20 cellular contexts compared by ENCODE assay signal in the genomic region with DNA sequence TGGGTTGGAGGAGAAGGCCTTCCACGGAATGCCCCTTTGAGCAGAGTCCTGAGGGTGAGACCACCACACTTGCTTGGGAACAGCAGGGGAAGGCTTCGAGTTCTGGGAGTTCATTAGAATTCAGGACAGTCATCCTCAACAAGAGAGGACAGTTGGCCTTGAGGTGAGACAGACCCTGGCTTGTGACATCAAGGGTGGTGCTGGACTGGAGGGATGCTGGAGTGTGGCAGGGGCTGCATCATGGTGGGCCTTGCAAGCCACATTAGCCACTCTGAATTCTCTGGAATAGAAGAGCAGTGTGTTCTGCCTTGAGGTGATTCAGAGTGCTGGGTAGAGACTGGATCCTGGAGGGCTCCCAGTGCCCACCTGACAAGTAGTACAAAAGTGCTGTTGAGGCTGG.
"Had no signal": no experiment of that assay in that cellular context is flagged by ENCODE, and none has a peak within 500 bp of the region (broad histone marks: within the 10 kb centered on the region; RNA-seq: fewer than 3 reads in every experiment).

No MANE protein-coding gene starts in this region.

- H3K36me3 Mint-ChIP-seq: activated CD4-positive, alpha-beta memory T cell treated with anti-CD3 and anti-CD28 coated beads for 36 hours had no signal

- H3K27me3 Mint-ChIP-seq: activated CD4-positive, alpha-beta memory T cell treated with anti-CD3 and anti-CD28 coated beads for 36 hours; activated CD4-positive, alpha-beta T cell treated with anti-CD3 and anti-CD28 coated beads, Interleukin-2, amount 10 ng/mL, durations not matched to agents 7 days and 5 days; activated naive CD8-positive, alpha-beta T cell; activated T-helper 17 cell treated with anti-CD3 and anti-CD28 coated beads, Interleukin-2, amount 50 U/mL, for 72 hours; brain; T-helper 17 cell had no signal

- H3K27ac ChIP-seq: cardiac muscle cell had no signal

- DNase-seq: activated CD4-positive, alpha-beta memory T cell treated with anti-CD3 and anti-CD28 coated beads for 36 hours; activated CD4-positive, alpha-beta T cell treated with anti-CD3 and anti-CD28 coated beads, Interleukin-2, amount 10 ng/mL, durations not matched to agents 7 days and 5 days; activated CD4-positive, CD25-positive, alpha-beta regulatory T cell; activated gamma-delta T cell; activated naive CD4-positive, alpha-beta T cell treated with anti-CD3 and anti-CD28 coated beads for 36 hours; activated T-cell treated with anti-CD3 and anti-CD28 coated beads for 4 hours; activated T-cell treated with anti-CD3 and anti-CD28 coated beads, Interleukin-2, amount 50 U/mL, for 48 hours; amygdala; cerebellar nuclear complex; NCI-H187; NCI-H446; NCI-H524; PC-3; SIG-M5; T-helper 17 cell; T-helper 9 cell had no signal

- H3K4me1 Mint-ChIP-seq: activated CD4-positive, alpha-beta T cell treated with anti-CD3 and anti-CD28 coated beads, Interleukin-2, amount 10 ng/mL, durations not matched to agents 7 days and 5 days had no signal

- H3K36me3 ChIP-seq: cardiac muscle cell had no signal

- ATAC-seq: activated T-helper 17 cell treated with anti-CD3 and anti-CD28 coated beads, Interleukin-2, amount 50 U/mL, for 72 hours; PC-3; T-helper 17 cell had no signal

- H3K27me3 ChIP-seq: cardiac muscle cell had no signal

- H3K4me3 Mint-ChIP-seq: activated CD4-positive, alpha-beta memory T cell treated with anti-CD3 and anti-CD28 coated beads for 36 hours; activated CD4-positive, alpha-beta T cell treated with anti-CD3 and anti-CD28 coated beads, Interleukin-2, amount 10 ng/mL, durations not matched to agents 7 days and 5 days; activated naive CD4-positive, alpha-beta T cell treated with anti-CD3 and anti-CD28 coated beads for 36 hours; activated naive CD8-positive, alpha-beta T cell; activated T-helper 17 cell treated with anti-CD3 and anti-CD28 coated beads, Interleukin-2, amount 50 U/mL, for 72 hours; brain; T-helper 17 cell had no signal

- H3K27ac Mint-ChIP-seq: activated CD4-positive, alpha-beta memory T cell treated with anti-CD3 and anti-CD28 coated beads for 36 hours; activated CD4-positive, alpha-beta T cell treated with anti-CD3 and anti-CD28 coated beads, Interleukin-2, amount 10 ng/mL, durations not matched to agents 7 days and 5 days; activated naive CD4-positive, alpha-beta T cell treated with anti-CD3 and anti-CD28 coated beads for 36 hours; activated naive CD8-positive, alpha-beta T cell; activated T-helper 17 cell treated with anti-CD3 and anti-CD28 coated beads, Interleukin-2, amount 50 U/mL, for 72 hours; T-helper 17 cell had no signal

- H3K4me3 ChIP-seq: cardiac muscle cell had no signal

- H3K9me3 Mint-ChIP-seq: activated CD4-positive, alpha-beta memory T cell treated with anti-CD3 and anti-CD28 coated beads for 36 hours; activated CD4-positive, alpha-beta T cell treated with anti-CD3 and anti-CD28 coated beads, Interleukin-2, amount 10 ng/mL, durations not matched to agents 7 days and 5 days; activated naive CD4-positive, alpha-beta T cell treated with anti-CD3 and anti-CD28 coated beads for 36 hours; activated T-helper 17 cell treated with anti-CD3 and anti-CD28 coated beads, Interleukin-2, amount 50 U/mL, for 72 hours had no signal
